In the genomic region with DNA sequence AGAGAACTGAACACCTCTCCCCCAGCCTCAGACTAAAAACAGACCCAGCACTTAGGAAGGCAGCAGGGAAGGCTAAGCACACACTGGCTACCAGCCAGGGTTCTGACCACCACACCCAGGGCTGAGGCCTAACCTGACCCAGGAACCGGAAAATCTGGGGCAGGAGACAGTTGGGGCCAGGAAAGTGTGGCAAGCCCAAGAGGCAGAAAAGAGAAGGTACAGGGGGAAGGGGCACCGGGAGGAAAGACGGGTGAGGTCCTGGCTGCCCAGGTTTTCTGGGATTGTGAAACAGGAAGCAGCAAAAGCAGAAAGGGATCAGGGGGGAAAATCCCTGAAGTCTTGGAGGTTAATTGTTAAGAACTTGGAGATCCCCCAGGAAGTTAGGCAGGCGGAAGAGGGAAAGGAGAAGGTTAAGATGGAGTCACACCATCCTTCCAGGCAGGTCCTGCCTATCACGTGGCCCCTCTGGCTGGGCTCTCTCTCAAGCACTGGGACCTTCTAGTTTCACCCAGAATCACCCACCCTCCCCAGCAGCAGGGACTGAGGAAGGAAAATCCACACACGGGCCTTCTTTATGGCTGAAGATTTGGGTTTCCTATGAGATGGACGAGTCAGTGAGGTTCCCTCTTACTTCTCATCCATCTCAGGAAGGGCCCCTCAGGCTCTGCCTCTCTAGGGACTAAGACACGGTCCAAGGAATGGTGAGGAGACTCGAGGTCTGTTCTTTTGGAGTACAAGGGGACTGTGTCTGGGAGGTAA, we compare ENCODE assay signal across 8 cellular contexts. TPM values are rescaled to one million over a fixed set of nuclear protein-coding genes. Genes with fewer than 3 reads are reported as not detected.
A peak's percentile ranks its signal among the peaks of the same experiment; 100 is the strongest.
DNase-seq lines count a peak whose midpoint lies in the region; ATAC-seq lines count a peak whose summit lies in the region.

No MANE protein-coding gene starts in this region.

- H3K4me3 Mint-ChIP-seq in activated naive CD8-positive, alpha-beta T cell treated with anti-CD3 and anti-CD28 coated beads, Interleukin-2, amount 50 U/mL, for 24 hours = peak overlapping the region; percentile 92

- no peaks in the 10 kb centered on the region for H3K9me3 Mint-ChIP-seq in activated naive CD8-positive, alpha-beta T cell treated with anti-CD3 and anti-CD28 coated beads, Interleukin-2, amount 50 U/mL, for 24 hours

- peak overlapping the region; percentile 100 for H3K27ac ChIP-seq in right cardiac atrium (ENCODE audit: low read length)

- H3K27me3 ChIP-seq in right cardiac atrium (ENCODE audit: control insufficient read depth, insufficient read depth) (no peaks in the 10 kb centered on the region), skeletal muscle satellite cell (ENCODE audit: control insufficient read depth, insufficient read depth, low read length) (no peaks in the 10 kb centered on the region)

- H3K4me1 Mint-ChIP-seq in activated naive CD8-positive, alpha-beta T cell treated with anti-CD3 and anti-CD28 coated beads, Interleukin-2, amount 50 U/mL, for 24 hours = peaks cover 58% of the 10 kb centered on the region

- intact Hi-C loops in right cardiac atrium (cut with DNase I) = no loop called here

- DNase-seq in EH (ENCODE audit: low read depth) (peak; percentile 66), LHCN-M2 (ENCODE audit: low read depth) (peak; percentile 60), right cardiac atrium (peak; percentile 78 to 87 (median 81)), NCI-H2029 (lab: John Stamatoyannopoulos, UW) (no peak)
- peak; percentile 40 for DNase-seq in activated naive CD8-positive, alpha-beta T cell treated with anti-CD3 and anti-CD28 coated beads, Interleukin-2, amount 50 U/mL, for 24 hours
- no peak for DNase-seq in NK-92 treated with Interleukin-12 subunit alpha and Interleukin-12 subunit beta, amount 100 ng/mL, for 24 hours (lab: John Stamatoyannopoulos, UW)

- no peaks in the 10 kb centered on the region for H3K27me3 Mint-ChIP-seq in activated naive CD8-positive, alpha-beta T cell treated with anti-CD3 and anti-CD28 coated beads, Interleukin-2, amount 50 U/mL, for 24 hours

- no peak for ATAC-seq in activated naive CD8-positive, alpha-beta T cell treated with anti-CD3 and anti-CD28 coated beads, Interleukin-2, amount 50 U/mL, for 24 hours
- ATAC-seq in right cardiac atrium (peak; percentile 6 to 38), GM19463 (IDR thresholded peaks at IDR 0.05; ENCODE audit: unreplicated experiment) (no peak)

- H3K27ac Mint-ChIP-seq in activated naive CD8-positive, alpha-beta T cell treated with anti-CD3 and anti-CD28 coated beads, Interleukin-2, amount 50 U/mL, for 24 hours = peak overlapping the region; percentile 98

- H3K36me3 Mint-ChIP-seq in activated naive CD8-positive, alpha-beta T cell treated with anti-CD3 and anti-CD28 coated beads, Interleukin-2, amount 50 U/mL, for 24 hours (ENCODE audit: low read depth) = peaks cover 40% of the 10 kb centered on the region

- H3K4me1 ChIP-seq in right cardiac atrium (ENCODE audit: control insufficient read depth, insufficient read depth, low read length) (peaks cover 26% of the 10 kb centered on the region), skeletal muscle satellite cell (ENCODE audit: control insufficient read depth, insufficient read depth, low read length) (peaks cover 54% of the 10 kb centered on the region)

- H3K4me2 ChIP-seq in skeletal muscle satellite cell (ENCODE audit: low read length) = peak overlapping the region; percentile 98

- H3K4me3 ChIP-seq in right cardiac atrium (ENCODE audit: low read length) (peak overlapping the region; percentile 89), skeletal muscle satellite cell (ENCODE audit: low read length) (peak overlapping the region; percentile 99)

- H3K9ac ChIP-seq in skeletal muscle satellite cell (ENCODE audit: low read depth, low read length) = peak overlapping the region; percentile 99

- 4% methylated on average over 9 of the region's 9 CpGs for WGBS in right cardiac atrium

- peaks cover 16% of the 10 kb centered on the region for H3K36me3 ChIP-seq in skeletal muscle satellite cell (ENCODE audit: insufficient read depth, low read length)

- no peaks in the 10 kb centered on the region for H3K9me3 ChIP-seq in right cardiac atrium (ENCODE audit: control insufficient read depth, low read length)
- H3K9me3 ChIP-seq in skeletal muscle satellite cell (replicated peaks; ENCODE audit: low read length) = no peaks in the 10 kb centered on the region

RNA-seq across cellular contexts. Expression of gene HDGF, which starts 2.6 kb away (rescaled TPM):
- total RNA-seq in LHCN-M2 (2014; rRNA removed) (327 and 339 TPM in 2 replicates), right cardiac atrium (100 to 1,000 TPM; 148 to 171 (median 162) TPM)
- 270 TPM for polyA plus RNA-seq in LHCN-M2 (2012)
- polyA plus RNA-seq in right cardiac atrium = 124 TPM
- 153 and 218 TPM in 2 replicates for total RNA-seq in skeletal muscle satellite cell (2012; rRNA removed)

RNA-seq across cellular contexts. Expression of gene MRPL24, which starts 8.0 kb away (rescaled TPM):
- total RNA-seq in LHCN-M2 (2014; rRNA removed) = 80.4 and 86.1 TPM in 2 replicates
- polyA plus RNA-seq in LHCN-M2 (2012) = 124 TPM
- total RNA-seq in right cardiac atrium = 10 to 100 TPM; 63.4 to 88.5 (median 74.9) TPM
- polyA plus RNA-seq in right cardiac atrium = 145 TPM
- total RNA-seq in skeletal muscle satellite cell (2012; rRNA removed) = 59.2 and 63.1 TPM in 2 replicates

RNA-seq across cellular contexts. Expression of gene PRCC, which starts 18.5 kb away (rescaled TPM):
- total RNA-seq in LHCN-M2 (2014; rRNA removed) (36.8 and 44.4 TPM in 2 replicates), right cardiac atrium (10 to 100 TPM; 36.3 to 47.1 (median 44.1) TPM)
- 44.1 TPM for polyA plus RNA-seq in LHCN-M2 (2012)
- polyA plus RNA-seq in right cardiac atrium = 36.0 TPM
- 16.5 and 19.2 TPM in 2 replicates for total RNA-seq in skeletal muscle satellite cell (2012; rRNA removed)

RNA-seq across cellular contexts. Expression of gene ISG20L2, which starts 20.3 kb away (rescaled TPM):
- 14.2 and 25.6 TPM in 2 replicates for total RNA-seq in LHCN-M2 (2014; rRNA removed)
- polyA plus RNA-seq in LHCN-M2 (2012) = 15.8 TPM
- total RNA-seq in right cardiac atrium = 10 to 100 TPM; 13.0 to 23.0 (median 13.9) TPM
- 9.2 TPM for polyA plus RNA-seq in right cardiac atrium
- 22.1 and 27.4 TPM in 2 replicates for total RNA-seq in skeletal muscle satellite cell (2012; rRNA removed)

RNA-seq across cellular contexts. Expression of gene METTL25B, which starts 20.6 kb away (rescaled TPM):
- 10.0 and 11.2 TPM in 2 replicates for total RNA-seq in LHCN-M2 (2014; rRNA removed)
- 10.6 TPM for polyA plus RNA-seq in LHCN-M2 (2012)
- total RNA-seq in right cardiac atrium = 10 to 100 TPM; 14.4 to 19.7 (median 17.3) TPM
- polyA plus RNA-seq in right cardiac atrium = 18.8 TPM
- 5.7 and 7.1 TPM in 2 replicates for total RNA-seq in skeletal muscle satellite cell (2012; rRNA removed)

Comparison
In these comparisons a context has a peak if more than half of its experiments do, and no peak if none do; other contexts are left out.
1. DNase-seq: peak in EH (single experiment), LHCN-M2 (single experiment), activated naive CD8-positive, alpha-beta T cell treated with anti-CD3 and anti-CD28 coated beads, Interleukin-2, amount 50 U/mL, for 24 hours (single experiment) and right cardiac atrium (3 of 3); none in NCI-H2029 (single experiment) and NK-92 treated with Interleukin-12 subunit alpha and Interleukin-12 subunit beta, amount 100 ng/mL, for 24 hours (single experiment).
2. ATAC-seq: peak in right cardiac atrium (2 of 2); none in activated naive CD8-positive, alpha-beta T cell treated with anti-CD3 and anti-CD28 coated beads, Interleukin-2, amount 50 U/mL, for 24 hours (single experiment) and GM19463 (single experiment).